In the genomic region with DNA sequence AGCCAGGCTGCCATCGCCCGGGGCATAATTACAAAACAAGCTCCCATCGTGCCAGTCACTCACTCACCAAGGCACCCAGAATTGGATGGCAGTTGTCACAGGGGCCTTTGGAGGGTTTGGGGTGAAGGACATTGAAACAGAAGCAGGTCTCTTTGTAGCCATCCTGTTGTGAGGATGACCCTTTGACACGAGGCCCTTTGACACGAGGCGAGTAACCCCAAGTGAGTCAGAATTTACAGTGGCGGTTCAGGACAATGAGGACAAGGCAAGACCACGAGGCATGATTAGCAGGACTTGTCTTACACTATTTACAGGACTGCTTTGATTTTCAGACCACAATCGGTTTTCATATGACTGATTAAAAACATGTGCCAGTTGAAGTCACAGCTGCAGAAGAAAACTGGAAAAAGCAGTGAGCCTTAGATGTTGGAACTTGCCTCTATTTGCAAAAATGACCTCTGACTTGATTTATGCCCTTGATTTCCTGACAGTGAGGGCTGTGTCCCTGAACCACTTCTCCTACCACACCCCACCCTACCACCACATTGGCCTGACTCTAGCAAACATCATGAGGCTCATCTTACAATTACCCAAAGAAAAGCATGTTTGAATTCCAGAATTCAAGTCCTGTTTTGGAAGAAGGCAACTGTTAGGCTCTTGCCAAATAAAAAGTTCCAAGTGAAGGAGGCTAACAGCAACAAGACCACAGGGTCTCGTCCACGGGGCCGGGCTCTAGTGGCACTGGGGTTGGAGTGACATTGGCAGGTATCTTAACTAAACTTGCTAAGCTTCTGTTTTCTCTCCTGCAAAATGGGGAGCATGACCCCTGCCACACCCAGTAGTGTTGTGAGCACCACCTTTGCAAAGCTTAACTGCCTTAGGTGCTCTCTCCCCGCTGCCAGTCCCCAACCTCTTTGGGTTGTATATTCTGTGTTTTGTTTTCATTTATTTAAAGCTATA, we compare ENCODE assay signal across 16 cellular contexts.
DNase-seq lines count a peak whose midpoint lies in the region; ATAC-seq and TF ChIP-seq lines count a peak whose summit lies in the region.
"Had no signal": no experiment of that assay in that cellular context is flagged by ENCODE, and none has a peak within 500 bp of the region (broad histone marks: within the 10 kb centered on the region; RNA-seq: fewer than 3 reads in every experiment).

No MANE protein-coding gene starts in this region.

- H3K27ac ChIP-seq in AG04450 (ENCODE audit: low read depth, low read length) = peak overlapping the region; percentile 34
- no peak overlapping the region for H3K27ac ChIP-seq in GM23248
- H3K27ac ChIP-seq in PC-3 (ENCODE audit: low read length) = no peak overlapping the region
- H3K27ac ChIP-seq: upper lobe of left lung had no signal

- POLR2A ChIA-PET in AG04450 (lab: Yijun Ruan, JAX) (interaction anchor here (1.4 to 2.6 kb wide), 2 partner anchors 10 to 27 kb away, joined by 5 to 9 read pairs; no protein-coding TSS in a partner anchor), PC-3 (lab: Charles Lee; ENCODE audit: unreplicated experiment) (no interaction called here)

- H2AFZ ChIP-seq in GM23248 = no peak overlapping the region
- no peak overlapping the region for H2AFZ ChIP-seq in PC-3 (ENCODE audit: low read length)

- no peak for ATAC-seq in PC-3

- H3K4me1 ChIP-seq in GM23248 (ENCODE audit: insufficient read depth) = peaks cover 10% of the 10 kb centered on the region; the same call in 1 of the 2 replicates
- H3K4me1 ChIP-seq in PC-3 (ENCODE audit: insufficient read depth, low read length) = no peaks in the 10 kb centered on the region

- intact Hi-C loops in PC-3 (cut with micrococcal nuclease) = no loop called here

- H3K4me2 ChIP-seq in GM23248 (ENCODE audit: unreplicated experiment) = no peak overlapping the region
- H3K4me2 ChIP-seq in PC-3 (ENCODE audit: low read length) = no peak overlapping the region

- H3K79me2 ChIP-seq in GM23248 (ENCODE audit: insufficient read depth) (no peaks in the 10 kb centered on the region), PC-3 (ENCODE audit: low read length) (no peaks in the 10 kb centered on the region)

- H3K36me3 ChIP-seq in GM23248 (ENCODE audit: low read depth) (no peaks in the 10 kb centered on the region), PC-3 (ENCODE audit: low read depth, low read length) (no peaks in the 10 kb centered on the region)
- H3K36me3 ChIP-seq: upper lobe of left lung had no signal

- no peaks in the 10 kb centered on the region for H3K36me3 Mint-ChIP-seq in neural crest cell (ENCODE audit: low read depth)

- H3K4me3 ChIP-seq in AG04450 (ENCODE audit: low read depth, low read length) = no peak overlapping the region
- no peak overlapping the region for H3K4me3 ChIP-seq in GM23248
- H3K4me3 ChIP-seq in PC-3 (ENCODE audit: low read length) = no peak overlapping the region
- H3K4me3 ChIP-seq: dorsolateral prefrontal cortex, upper lobe of left lung had no signal

- CTCF ChIA-PET in AG04450 (lab: Charles Lee) (no interaction called here), PC-3 (lab: Charles Lee) (no interaction called here)

- H3K27me3 Mint-ChIP-seq in neural crest cell (ENCODE audit: low read depth) = no peaks in the 10 kb centered on the region
- H3K27me3 Mint-ChIP-seq: memory B cell had no signal

- H3K9me3 Mint-ChIP-seq in neural crest cell = peaks cover 5% of the 10 kb centered on the region
- H3K9me3 Mint-ChIP-seq: CD14-positive monocyte; memory B cell; T-helper 1 cell treated with Interleukin-12 subunit alpha and Interleukin-12 subunit beta and Interleukin-4 antibody, amounts not matched to agents 30 μg/mL and 1 μg/mL, for 36 hours had no signal

- H3K27me3 ChIP-seq in AG04450 (ENCODE audit: control insufficient read depth, insufficient read depth, low read length) (no peaks in the 10 kb centered on the region), GM23248 (replicated peaks; ENCODE audit: insufficient read depth) (no peaks in the 10 kb centered on the region), PC-3 (ENCODE audit: low read length) (no peaks in the 10 kb centered on the region)
- H3K27me3 ChIP-seq: dorsolateral prefrontal cortex, upper lobe of left lung had no signal

- H4K20me1 ChIP-seq in GM23248 (ENCODE audit: insufficient read depth) (no peaks in the 10 kb centered on the region), PC-3 (ENCODE audit: low read length) (no peaks in the 10 kb centered on the region)

- DNase-seq in AG04450 (ENCODE audit: low read depth, low spot score) (peak; percentile 10), GM23248 (peak; percentile 47), dedifferentiated amniotic fluid mesenchymal stem cell (ENCODE audit: extremely low spot score) (peak; percentile 57), neural crest cell (ENCODE audit: low read depth, low spot score) (no peak), PC-3 (no peak), amygdala (lab: John Stamatoyannopoulos, UW) (no peak), NCI-H1092 treated with DMSO at 0.1 percent for 48 hours (lab: John Stamatoyannopoulos, UW) (no peak), SK-N-DZ (ENCODE audit: low spot score) (no peak)
- DNase-seq: activated naive CD4-positive, alpha-beta T cell treated with anti-CD3 and anti-CD28 coated beads, Interleukin-2, amount 50 U/mL, for 16 hours; dorsolateral prefrontal cortex; NCI-H1930; NK-92 treated with Interleukin-12 subunit alpha and Interleukin-12 subunit beta, amount 100 ng/mL, for 24 hours; upper lobe of left lung had no signal

- H3K9me3 ChIP-seq in AG04450 (ENCODE audit: control insufficient read depth, insufficient read depth, low read length) (no peaks in the 10 kb centered on the region), GM23248 (ENCODE audit: low read depth) (no peaks in the 10 kb centered on the region), PC-3 (ENCODE audit: low read length) (no peaks in the 10 kb centered on the region)
- H3K9me3 ChIP-seq: upper lobe of left lung had no signal

- peak overlapping the region; percentile 35 for H3K27ac Mint-ChIP-seq in neural crest cell (ENCODE audit: unreplicated experiment)
- H3K27ac Mint-ChIP-seq: memory B cell; T-helper 1 cell treated with Interleukin-12 subunit alpha and Interleukin-12 subunit beta and Interleukin-4 antibody, amounts not matched to agents 30 μg/mL and 1 μg/mL, for 36 hours had no signal

- no peak for TF ChIP-seq CTCF in AG04450 (IDR thresholded peaks at IDR 0.05; ENCODE audit: low read depth, low read length)
- TF ChIP-seq CTCF in neural crest cell (conservative IDR thresholded peaks at IDR 0.05) = no peak
- TF ChIP-seq CTCF in PC-3 (conservative IDR thresholded peaks at IDR 0.05; ENCODE audit: low read depth, low read length) = no peak

- peaks cover 36% of the 10 kb centered on the region for H3K4me1 Mint-ChIP-seq in neural crest cell
- H3K4me1 Mint-ChIP-seq: memory B cell had no signal

- H3K9ac ChIP-seq in GM23248 = no peak overlapping the region
- H3K9ac ChIP-seq in PC-3 (ENCODE audit: low read length) = no peak overlapping the region

- H3F3A ChIP-seq in GM23248 (ENCODE audit: insufficient read depth) = peaks cover 6% of the 10 kb centered on the region; the same call in 1 of the 2 replicates
- H3F3A ChIP-seq in PC-3 (ENCODE audit: low read length, unreplicated experiment) = no peaks in the 10 kb centered on the region

- H3K9me2 ChIP-seq in GM23248 (ENCODE audit: insufficient read depth) (no peaks in the 10 kb centered on the region), PC-3 (replicated peaks; ENCODE audit: low read length) (no peaks in the 10 kb centered on the region)

- in situ Hi-C loops in GM23248 (cut with MboI) = no loop called here

- 29% methylated on average over 13 of the region's 13 CpGs for WGBS in GM23248 (ENCODE audit: low coverage in 1 of 2, low lambda C conversion rate in 2 of 2, missing lambda C conversion rate in 2 of 2), 2 experiments

- H3K4me3 Mint-ChIP-seq in neural crest cell = no peak overlapping the region
- H3K4me3 Mint-ChIP-seq: CD14-positive monocyte; memory B cell; T-helper 1 cell treated with Interleukin-12 subunit alpha and Interleukin-12 subunit beta and Interleukin-4 antibody, amounts not matched to agents 30 μg/mL and 1 μg/mL, for 36 hours had no signal

- BruUV-seq in PC-3 (replicated peaks; lab: Mats Ljungman, UMichigan) = no TSS peak

Comparison
In these comparisons a context has a peak if more than half of its experiments do, and no peak if none do; other contexts are left out.
1. DNase-seq: peak in AG04450 (single experiment), GM23248 (single experiment) and dedifferentiated amniotic fluid mesenchymal stem cell (single experiment); none in neural crest cell (single experiment), PC-3 (single experiment), amygdala (0 of 56), NCI-H1092 treated with DMSO at 0.1 percent for 48 hours (single experiment) and SK-N-DZ (single experiment).